In the genomic region with DNA sequence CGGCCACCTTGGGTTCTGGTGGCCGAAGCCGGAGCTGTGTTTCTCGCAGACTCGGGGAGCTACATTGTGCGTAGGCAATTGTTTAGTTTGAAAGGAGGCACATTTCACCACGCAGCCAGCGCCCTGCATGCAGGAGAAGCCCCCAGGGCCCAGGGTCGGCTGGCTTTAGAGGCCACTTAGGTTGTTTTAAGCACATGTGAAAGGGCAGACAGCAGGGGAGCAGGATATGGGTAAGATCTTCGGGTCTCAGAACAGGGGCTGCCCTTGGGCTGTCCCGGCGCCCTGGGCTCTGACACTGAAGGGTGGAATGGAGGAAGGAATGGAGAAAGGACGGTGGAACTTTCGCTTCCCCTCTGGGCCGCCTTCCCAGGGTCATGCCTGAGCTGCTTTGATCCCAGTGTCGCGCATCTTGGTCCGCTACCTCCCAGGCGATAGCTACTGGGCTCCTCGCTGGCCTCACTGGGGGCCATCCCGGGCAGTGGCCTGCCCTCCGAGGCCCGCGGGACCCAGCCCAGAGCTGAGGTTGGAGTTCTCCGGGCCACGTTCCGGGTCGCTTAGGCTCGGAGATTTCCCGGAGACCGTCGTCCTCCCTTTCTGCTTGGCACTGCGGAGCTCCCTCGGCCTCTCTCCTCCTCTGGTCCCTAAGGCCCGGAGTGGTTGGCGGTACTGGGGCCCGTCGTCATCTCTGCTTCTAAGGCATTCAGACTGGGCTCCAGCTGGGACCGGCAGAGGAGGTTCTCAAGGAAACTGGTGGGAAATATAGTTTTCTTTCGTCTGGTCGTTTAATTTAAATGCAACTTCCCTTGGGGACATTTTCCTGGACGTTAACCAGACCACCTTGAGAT, we compare ENCODE assay signal across 15 cellular contexts. TPM values are rescaled to one million over a fixed set of nuclear protein-coding genes. Genes with fewer than 3 reads are reported as not detected.
A peak's percentile ranks its signal among the peaks of the same experiment; 100 is the strongest.
DNase-seq lines count a peak whose midpoint lies in the region; ATAC-seq and TF ChIP-seq lines count a peak whose summit lies in the region.
"Had no signal": no experiment of that assay in that cellular context is flagged by ENCODE, and none has a peak within 500 bp of the region (broad histone marks: within the 10 kb centered on the region; RNA-seq: fewer than 3 reads in every experiment).

No MANE protein-coding gene starts in this region.

- POLR2A ChIA-PET in SK-N-SH (lab: Yijun Ruan, JAX): no interaction called here

- TF ChIP-seq EP300 in SK-N-SH (IDR thresholded peaks at IDR 0.05; ENCODE audit: borderline replicate concordance in 1 of 2, low read depth in 1 of 2, low read length in 1 of 2): no peak

- no peaks in the 10 kb centered on the region for H3K36me3 ChIP-seq in SK-N-SH (replicated peaks in 1 of 2; ENCODE audit: control insufficient read depth in 1 of 2, insufficient read depth in 2 of 2, low read length in 1 of 2)
- H3K36me3 ChIP-seq in HUES48 (ENCODE audit: control insufficient read depth, insufficient read depth, low read length): no peaks in the 10 kb centered on the region
- no peaks in the 10 kb centered on the region for H3K36me3 ChIP-seq in hepatocyte (replicated peaks; ENCODE audit: insufficient read depth, low read depth)
- H3K36me3 ChIP-seq in trophoblast cell (ENCODE audit: control insufficient read depth in 1 of 2, insufficient read depth in 2 of 2, low read length in 2 of 2): no peaks in the 10 kb centered on the region
- H3K36me3 ChIP-seq: neutrophil had no signal

- H4K91ac ChIP-seq in trophoblast cell (ENCODE audit: low read depth, low read length): no peak overlapping the region

- H2BK12ac ChIP-seq in trophoblast cell (ENCODE audit: low read length): no peak overlapping the region

- DNase-seq in SK-N-SH (peak; percentile 45), hepatocyte (ENCODE audit: low spot score) (no peak), trophoblast cell (no peak), COR-L47 (lab: John Stamatoyannopoulos, UW) (no peak), NCI-H1694 treated with DMSO at 0.1 percent for 48 hours (lab: John Stamatoyannopoulos, UW) (no peak)
- DNase-seq: NCI-H2171 had no signal

- H3K9me3 ChIP-seq in SK-N-SH (no peaks in the 10 kb centered on the region), HUES48 (ENCODE audit: control insufficient read depth, insufficient read depth, low read length) (no peaks in the 10 kb centered on the region), hepatocyte (ENCODE audit: low read depth) (no peaks in the 10 kb centered on the region), trophoblast cell (ENCODE audit: insufficient read depth, low read depth, low read length) (peaks cover 9% of the 10 kb centered on the region)
- H3K9me3 ChIP-seq: neutrophil had no signal

- H3K4me2 ChIP-seq in SK-N-SH (no peak overlapping the region), hepatocyte (peak overlapping the region; percentile 52), trophoblast cell (ENCODE audit: low read length) (peak overlapping the region; percentile 37)

- no peaks in the 10 kb centered on the region for H3K79me1 ChIP-seq in trophoblast cell (ENCODE audit: low read length)

- 22% methylated on average over 23 of the region's 42 CpGs for WGBS in SK-N-SH (ENCODE audit: low lambda C conversion rate)
- WGBS in hepatocyte (ENCODE audit: low lambda C conversion rate, missing lambda C conversion rate): 3% methylated on average over 42 of the region's 42 CpGs
- no CpG with 5 or more reads among the region's 42 CpGs for WGBS in trophoblast cell (ENCODE audit: extremely low coverage, insufficient coverage, insufficient read length)

- no peaks in the 10 kb centered on the region for H3K79me2 ChIP-seq in SK-N-SH (ENCODE audit: insufficient read depth)
- no peaks in the 10 kb centered on the region for H3K79me2 ChIP-seq in hepatocyte
- H3K79me2 ChIP-seq in trophoblast cell (ENCODE audit: control insufficient read depth, insufficient read depth, low read length, poor library complexity): no peaks in the 10 kb centered on the region

- no peak for TF ChIP-seq RAD21 in SK-N-SH (IDR thresholded peaks at IDR 0.05; ENCODE audit: low read length)

- H3K4me1 ChIP-seq in SK-N-SH (ENCODE audit: control insufficient read depth in 1 of 2, insufficient read depth in 2 of 2, low read depth in 1 of 2, low read length in 1 of 2) (peaks cover 0 to 19% of the 10 kb centered on the region in 2 experiments; a peak in 1 of 4 replicates), HUES48 (ENCODE audit: control insufficient read depth, insufficient read depth, low read length) (peaks cover 40% of the 10 kb centered on the region), hepatocyte (ENCODE audit: insufficient read depth) (peaks cover 16% of the 10 kb centered on the region), trophoblast cell (ENCODE audit: control insufficient read depth in 1 of 2, insufficient read depth in 2 of 2, low read length in 2 of 2) (peaks cover 14 to 20% of the 10 kb centered on the region in 2 experiments)

- no peak overlapping the region for H4K12ac ChIP-seq in trophoblast cell (ENCODE audit: low read depth, low read length)

- no peak overlapping the region for H2BK5ac ChIP-seq in trophoblast cell (ENCODE audit: low read depth, low read length, poor library complexity)

- CTCF ChIA-PET in SK-N-SH (lab: Yijun Ruan, JAX): interaction anchor here (0.9 to 2.0 kb wide), 4 partner anchors 23 to 371 kb away, joined by 4 to 5 read pairs (median 4); no protein-coding TSS in a partner anchor

- H4K8ac ChIP-seq in trophoblast cell (ENCODE audit: low read depth, low read length): no peak overlapping the region

- H3K23ac ChIP-seq in trophoblast cell (ENCODE audit: low read length): no peak overlapping the region

- H3K4me3 ChIP-seq in SK-N-SH (ENCODE audit: low read depth in 2 of 2, low read length in 1 of 2) (no peak overlapping the region), HUES48 (ENCODE audit: low read depth, low read length) (peak overlapping the region; percentile 61), hepatocyte (no peak overlapping the region), trophoblast cell (ENCODE audit: low read depth, low read length) (no peak overlapping the region)

- H3K27me3 ChIP-seq in SK-N-SH (ENCODE audit: insufficient read depth) (peaks cover 75% of the 10 kb centered on the region), HUES48 (ENCODE audit: control insufficient read depth, insufficient read depth, low read length) (peaks cover 100% of the 10 kb centered on the region), hepatocyte (peaks cover 100% of the 10 kb centered on the region), trophoblast cell (ENCODE audit: insufficient read depth, low read length) (peaks cover 75% of the 10 kb centered on the region)

- TF ChIP-seq CTCF in SK-N-SH (IDR thresholded peaks at IDR 0.05) (no peak), hepatocyte (IDR thresholded peaks at IDR 0.05; ENCODE audit: poor library complexity) (no peak)

- no peak for ATAC-seq in SK-N-SH treated with all-trans-retinoic acid at 6 μM for 48 hours
- ATAC-seq in GM18517 (IDR thresholded peaks at IDR 0.05; ENCODE audit: unreplicated experiment): no peak

- no peak overlapping the region for H2AK5ac ChIP-seq in trophoblast cell (ENCODE audit: low read length)

- H4K20me1 ChIP-seq in SK-N-SH (ENCODE audit: insufficient read depth): no peaks in the 10 kb centered on the region
- no peaks in the 10 kb centered on the region for H4K20me1 ChIP-seq in hepatocyte (ENCODE audit: insufficient read depth, poor library complexity, severe bottlenecking)

- H3K9ac ChIP-seq in SK-N-SH (no peak overlapping the region), HUES48 (ENCODE audit: low read depth, low read length) (no peak overlapping the region), trophoblast cell (ENCODE audit: low read length) (no peak overlapping the region)

- H3K9me2 ChIP-seq in SK-N-SH (no peaks in the 10 kb centered on the region), hepatocyte (replicated peaks; ENCODE audit: insufficient read depth) (no peaks in the 10 kb centered on the region)

- no peak overlapping the region for H2BK120ac ChIP-seq in trophoblast cell (ENCODE audit: insufficient read depth, low read length, poor library complexity)

- H3K27ac ChIP-seq in SK-N-SH (ENCODE audit: low read depth in 2 of 2, low read length in 1 of 2) (no peak overlapping the region), HUES48 (ENCODE audit: low read depth, low read length) (no peak overlapping the region), hepatocyte (no peak overlapping the region), trophoblast cell (ENCODE audit: low read depth, low read length) (no peak overlapping the region)
- H3K27ac ChIP-seq: HL-60, neutrophil, VCaP had no signal

- no peak overlapping the region for H3K4ac ChIP-seq in trophoblast cell (ENCODE audit: low read depth, low read length)

- no peak overlapping the region for H3K14ac ChIP-seq in trophoblast cell (ENCODE audit: low read length)

- H3K18ac ChIP-seq in trophoblast cell (ENCODE audit: low read length): no peak overlapping the region

- H2AFZ ChIP-seq in SK-N-SH (ENCODE audit: low read depth): no peak overlapping the region
- H2AFZ ChIP-seq in hepatocyte: no peak overlapping the region
- H2AFZ ChIP-seq in trophoblast cell (ENCODE audit: insufficient read depth, low read length, poor library complexity): no peak overlapping the region

- H3F3A ChIP-seq in SK-N-SH (replicated peaks; ENCODE audit: insufficient read depth): peaks cover 10% of the 10 kb centered on the region

TF ChIP-seq in SK-N-SH, 30 proteins besides CTCF, POLR2A, EP300 and RAD21 (continues in another document):
- TF ChIP-seq RFX5 (IDR thresholded peaks at IDR 0.05; ENCODE audit: low read length): no peak
- TF ChIP-seq MAX (IDR thresholded peaks at IDR 0.05; ENCODE audit: low read depth): no peak

TF ChIP-seq in SK-N-SH treated with all-trans-retinoic acid at 6 μM for 48 hours, 23 proteins besides CTCF, POLR2A, EP300 and RAD21 (continues in another document):
- no peak for TF ChIP-seq OSR1 (CRISPR knock-in tag; IDR thresholded peaks at IDR 0.05)

RNA-seq across cellular contexts. Expression of gene POU4F1, which starts 4.3 kb away (rescaled TPM):
- polyA plus RNA-seq in SK-N-SH (2012; rRNA removed): not detected in 2 replicates
- under 0.01 TPM in 1 of 2 replicates, not detected in the other for polyA plus RNA-seq in SK-N-SH (2012; cell fraction: cytosol; rRNA removed)
- 0.01 and 0.04 TPM in 2 replicates for polyA plus RNA-seq in SK-N-SH (2012; cell fraction: nucleus; rRNA removed)
- total RNA-seq in hepatocyte: 0.17 and 0.24 TPM in 2 replicates
- 0.16 TPM in 1 of 2 replicates, not detected in the other for polyA plus RNA-seq in hepatocyte
- polyA plus RNA-seq in trophoblast cell (2013): 0.07 and 0.08 TPM in 2 replicates
- total RNA-seq: A172, left lobe of liver, ureter had no signal

RNA-seq across cellular contexts. Expression of gene OBI1, which starts 51.3 kb away (rescaled TPM):
- 1.8 and 2.6 TPM in 2 replicates for polyA plus RNA-seq in SK-N-SH (2012; rRNA removed)
- polyA plus RNA-seq in SK-N-SH (2012; cell fraction: cytosol; rRNA removed): 3.1 and 3.5 TPM in 2 replicates
- polyA plus RNA-seq in SK-N-SH (2012; cell fraction: nucleus; rRNA removed): 1.3 and 2.4 TPM in 2 replicates
- 14.3 and 17.6 TPM in 2 replicates for total RNA-seq in hepatocyte
- polyA plus RNA-seq in hepatocyte: 5.3 and 9.4 TPM in 2 replicates
- polyA plus RNA-seq in trophoblast cell (2013): 11.4 and 12.0 TPM in 2 replicates
